28 cellular contexts compared by ENCODE assay signal in the genomic region with DNA sequence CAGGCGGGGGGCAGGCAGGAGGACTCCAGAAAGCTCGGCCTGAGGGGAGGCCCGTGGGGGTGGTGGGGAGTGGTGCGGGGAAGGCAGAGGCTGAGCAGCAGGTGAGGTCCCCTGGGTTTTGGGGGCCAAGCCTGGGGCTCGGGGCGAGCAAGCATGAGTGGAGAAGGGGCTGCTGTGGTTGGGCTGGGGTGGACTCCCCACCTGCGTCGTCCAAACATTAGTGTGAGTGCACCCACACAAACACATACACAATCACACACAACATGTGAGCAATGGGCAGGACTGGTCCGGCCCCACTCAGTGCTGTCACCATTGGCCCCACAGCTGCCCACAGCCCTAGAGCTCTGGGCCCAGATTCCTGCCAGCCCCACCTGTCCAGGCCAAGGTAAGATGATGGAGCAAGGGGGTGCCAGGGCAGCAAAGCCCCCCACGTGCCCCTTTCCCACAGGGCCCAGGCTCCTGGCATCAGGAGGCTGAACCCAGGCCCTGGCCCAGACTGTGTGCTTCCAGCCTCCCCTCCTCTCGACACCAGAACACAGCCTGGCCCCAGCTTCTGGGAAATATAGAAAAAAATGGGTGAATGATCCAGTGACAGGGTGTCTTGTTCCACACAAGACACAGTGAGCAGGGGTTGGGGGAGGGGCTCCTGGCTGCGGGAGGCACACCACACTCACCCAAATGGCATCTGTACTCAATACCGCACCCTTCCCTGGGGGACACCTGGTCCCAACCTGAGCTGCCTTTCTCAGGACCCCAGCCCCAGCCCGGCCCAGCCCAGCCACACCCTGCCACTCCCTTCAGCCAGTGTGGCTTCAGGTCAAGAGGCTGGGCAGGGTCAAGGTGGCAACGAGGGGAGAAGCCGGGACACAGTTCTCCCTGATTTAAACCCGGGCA. TPM values are rescaled to one million over a fixed set of nuclear protein-coding genes. Genes with fewer than 3 reads are reported as not detected.
DNase-seq lines count a peak whose midpoint lies in the region; ATAC-seq and TF ChIP-seq lines count a peak whose summit lies in the region.
"Had no signal": no experiment of that assay in that cellular context is flagged by ENCODE, and none has a peak within 500 bp of the region (broad histone marks: within the 10 kb centered on the region; RNA-seq: fewer than 3 reads in every experiment).

No MANE protein-coding gene starts in this region.

- no peaks in the 10 kb centered on the region for H3K4me1 ChIP-seq in aorta (ENCODE audit: control insufficient read depth in 1 of 2, insufficient read depth in 2 of 2, low read length in 2 of 2)
- H3K4me1 ChIP-seq: tibial nerve had no signal

- intact Hi-C loops in aorta (cut with DNase I): no loop called here

- WGBS in aorta, 2 donors: 74 to 81% methylated on average over 16 to 17 of the region's 17 CpGs

- no peaks in the 10 kb centered on the region for H3K36me3 ChIP-seq in H7 (replicated peaks; ENCODE audit: control insufficient read depth, insufficient read depth, low read length)
- no peaks in the 10 kb centered on the region for H3K36me3 ChIP-seq in aorta (ENCODE audit: control insufficient read depth in 1 of 2, insufficient read depth in 2 of 2, low read length in 1 of 2)
- H3K36me3 ChIP-seq: tibial nerve had no signal

- CTCF ChIA-PET in RWPE1 (lab: Yijun Ruan, JAX): interaction anchor here (0.6 to 0.7 kb wide), 2 partner anchors 26 to 212 kb away, joined by 3 read pairs; no protein-coding TSS in a partner anchor

- DNase-seq in H7: peak; percentile 46
- peak; percentile 27 for DNase-seq in RWPE1 (ENCODE audit: low spot score)
- peak; percentile 86 for DNase-seq in mesenteric fat pad (ENCODE audit: low spot score)
- DNase-seq in aorta: peak; percentile 27 to 48
- no peak for DNase-seq in activated CD4-positive, alpha-beta T cell treated with anti-CD3 and anti-CD28 coated beads, Interleukin-2, amount 50 U/mL, for 1 hour
- no peak for DNase-seq in activated CD4-positive, alpha-beta T cell treated with anti-CD3 and anti-CD28 coated beads, Interleukin-2, amount 50 U/mL, for 48 hours
- DNase-seq: activated CD4-positive, alpha-beta T cell treated with anti-CD3 and anti-CD28 coated beads, Interleukin-2, amount 50 U/mL, for 4 hours; activated naive CD4-positive, alpha-beta T cell treated with anti-CD3 and anti-CD28 coated beads, Interleukin-2, amount 10 ng/mL, durations not matched to agents 7 days and 5 days; CD8-positive, alpha-beta T cell; DMS153; natural killer cell; NCI-H2029 treated with DMSO at 0.1 percent for 48 hours; NCI-H446; NCI-H82; SHP77 treated with DMSO at 0.1 percent for 48 hours; stimulated activated CD4-positive, alpha-beta T cell treated with anti-CD3 and anti-CD28 coated beads, Interleukin-1b, Interleukin-23, amount 100 ng/mL, for 48 hours; stimulated activated CD8-positive, alpha-beta memory T cell treated with anti-CD3 and anti-CD28 coated beads, Interleukin-4, amount 100 ng/mL, for 48 hours; T1000 had no signal

- no peak overlapping the region for H3K27ac ChIP-seq in RWPE1
- no peak overlapping the region for H3K27ac ChIP-seq in aorta (ENCODE audit: low read depth in 1 of 2, low read length in 2 of 2)
- H3K27ac ChIP-seq: tibial nerve had no signal

- ATAC-seq in aorta (ENCODE audit: low FRiP score) (no peak), GM21360 (IDR thresholded peaks at IDR 0.05; ENCODE audit: unreplicated experiment) (no peak)
- ATAC-seq: CD8-positive, alpha-beta T cell; K562 had no signal

- H3K27me3 ChIP-seq in H7 (ENCODE audit: control insufficient read depth, insufficient read depth, low read length): peaks cover 1% of the 10 kb centered on the region; the same call in 1 of the 2 replicates
- H3K27me3 ChIP-seq in aorta (ENCODE audit: control insufficient read depth in 1 of 2, insufficient read depth in 2 of 2, low read length in 1 of 2): no peaks in the 10 kb centered on the region

- no peaks in the 10 kb centered on the region for H3K9me3 ChIP-seq in aorta (ENCODE audit: control insufficient read depth, low read length)
- H3K9me3 ChIP-seq: tibial nerve had no signal

- TF ChIP-seq CTCF in RWPE1 (conservative IDR thresholded peaks at IDR 0.05; ENCODE audit: low read depth): no peak

- no peak overlapping the region for H3K4me3 ChIP-seq in H7 (ENCODE audit: insufficient read depth, low read depth, low read length)
- no peak overlapping the region for H3K4me3 ChIP-seq in aorta (ENCODE audit: low read length in 2 of 2)
- H3K4me3 ChIP-seq: K562, smooth muscle cell, tibial nerve had no signal

- POLR2A ChIA-PET in RWPE1 (lab: Yijun Ruan, JAX; ENCODE audit: low non-redundant PET): no interaction called here

RNA-seq across cellular contexts. Expression of gene ALPP, which starts 0.5 kb away (rescaled TPM):
- total RNA-seq in H7 (2014; rRNA removed; shearing (Covaris generic)): 0.15 and 0.69 TPM in 2 replicates
- total RNA-seq in mesenteric fat pad (not detected), aorta (not detected)
- polyA plus RNA-seq in aorta: not detected
- total RNA-seq: CD8-positive, alpha-beta T cell; K562; liver; mononuclear cell; OCI-LY7; omental fat pad; tibial nerve had no signal
- polyA plus RNA-seq: liver, smooth muscle cell had no signal

RNA-seq across cellular contexts. Expression of gene ALPG, which starts 28.6 kb away (rescaled TPM):
- total RNA-seq in H7 (2014; rRNA removed; shearing (Covaris generic)): 0.21 and 0.89 TPM in 2 replicates
- total RNA-seq in mesenteric fat pad (not detected), aorta (not detected)
- not detected for polyA plus RNA-seq in aorta
- total RNA-seq: CD8-positive, alpha-beta T cell; H4; K562; liver; MCF 10A; mononuclear cell; natural killer cell; OCI-LY7; omental fat pad; smooth muscle cell; tibial nerve had no signal
- polyA plus RNA-seq: K562, liver, smooth muscle cell had no signal

Comparison
In these comparisons a context has a peak if more than half of its experiments do, and no peak if none do; other contexts are left out.
1. DNase-seq: peak in H7 (single experiment), RWPE1 (single experiment), mesenteric fat pad (single experiment) and aorta (2 of 2); none in activated CD4-positive, alpha-beta T cell treated with anti-CD3 and anti-CD28 coated beads, Interleukin-2, amount 50 U/mL, for 1 hour (single experiment) and activated CD4-positive, alpha-beta T cell treated with anti-CD3 and anti-CD28 coated beads, Interleukin-2, amount 50 U/mL, for 48 hours (0 of 2).